ENCODE assay signal across 10 cellular contexts in genomic region chr22:39171623-39172264, GRCh38. TPM values are rescaled to one million over a fixed set of nuclear protein-coding genes. Genes with fewer than 3 reads are reported as not detected.
A peak's percentile ranks its signal among the peaks of the same experiment; 100 is the strongest.
DNase-seq lines count a peak whose midpoint lies in the region; ATAC-seq and TF ChIP-seq lines count a peak whose summit lies in the region.
"Had no signal": no experiment of that assay in that cellular context is flagged by ENCODE, and none has a peak within 500 bp of the region (broad histone marks: within the 10 kb centered on the region; RNA-seq: fewer than 3 reads in every experiment).

No MANE protein-coding gene starts in this region.

- peak overlapping the region; percentile 64; the same call in 1 of the 2 replicates for H3K4me2 ChIP-seq in BLaER1

- H3K4me1 Mint-ChIP-seq in Calu3 (ENCODE audit: low read depth, unreplicated experiment), result peaks cover 70% of the 10 kb centered on the region
- peaks cover 43% of the 10 kb centered on the region for H3K4me1 Mint-ChIP-seq in activated CD8-positive, alpha-beta T cell treated with anti-CD3 and anti-CD28 coated beads for 36 hours (ENCODE audit: low read depth)
- H3K4me1 Mint-ChIP-seq in naive B cell, result peaks cover 33 to 44% (median 40%) of the 10 kb centered on the region in 3 donors

- H3K27ac Mint-ChIP-seq in Calu3 (ENCODE audit: unreplicated experiment) (peak overlapping the region; percentile 0), naive B cell (peak overlapping the region; percentile 91 to 97 (median 95))
- H3K27ac Mint-ChIP-seq in activated CD8-positive, alpha-beta T cell treated with anti-CD3 and anti-CD28 coated beads for 36 hours, result peak overlapping the region; percentile 38

- H3K9me3 Mint-ChIP-seq in Calu3 (ENCODE audit: low read depth, unreplicated experiment), result no peaks in the 10 kb centered on the region
- no peaks in the 10 kb centered on the region for H3K9me3 Mint-ChIP-seq in activated CD8-positive, alpha-beta T cell treated with anti-CD3 and anti-CD28 coated beads for 36 hours
- H3K9me3 Mint-ChIP-seq in naive B cell, result no peaks in the 10 kb centered on the region
- H3K9me3 Mint-ChIP-seq: stimulated activated naive CD8-positive, alpha-beta T cell treated with anti-CD3 and anti-CD28 coated beads, Interleukin-15, amount 100 ng/mL, for 72 hours had no signal

- intact Hi-C loops in Calu3 (cut with micrococcal nuclease; ENCODE audit: unreplicated experiment), result loop anchor here (2.0 to 10.0 kb wide), 2 partner anchors 73 to 139 kb away; partner anchors contain the start of gene PDGFB
- intact Hi-C loops in activated CD8-positive, alpha-beta T cell treated with anti-CD3 and anti-CD28 coated beads for 36 hours (cut with micrococcal nuclease), result loop anchor here (2.0 kb wide), 1 partner anchor 139 kb away; no protein-coding TSS in a partner anchor

- no peak for ATAC-seq in activated CD8-positive, alpha-beta T cell treated with anti-CD3 and anti-CD28 coated beads for 36 hours
- ATAC-seq in naive B cell (ENCODE audit: low read depth in 2 of 2), result no peak

- POLR2A ChIA-PET in activated CD8-positive, alpha-beta T cell treated with anti-CD3 and anti-CD28 coated beads for 36 hours (lab: Charles Lee), result interaction anchor here (0.6 to 3.6 kb wide), 4 partner anchors 11 to 148 kb away, joined by 3 to 40 read pairs (median 10); partner anchors contain the start of gene RPL3

- H3K4me1 ChIP-seq in BLaER1, result peaks cover 30% of the 10 kb centered on the region

- H3K27me3 Mint-ChIP-seq in Calu3 (ENCODE audit: unreplicated experiment) (no peaks in the 10 kb centered on the region), naive B cell (peaks cover 0 to 7% (median 0%) of the 10 kb centered on the region in 3 donors)
- no peaks in the 10 kb centered on the region for H3K27me3 Mint-ChIP-seq in activated CD8-positive, alpha-beta T cell treated with anti-CD3 and anti-CD28 coated beads for 36 hours

- no TSS peak for BruUV-seq in Calu3 (replicated peaks; lab: Mats Ljungman, UMichigan)

- H3K27me3 ChIP-seq in BLaER1, result no peaks in the 10 kb centered on the region

- H3K9ac ChIP-seq in BLaER1, result no peak overlapping the region

- H3K9me3 ChIP-seq in BLaER1, result no peaks in the 10 kb centered on the region

- H3K4me3 Mint-ChIP-seq in Calu3 (ENCODE audit: low read depth, unreplicated experiment) (no peak overlapping the region), naive B cell (peak overlapping the region in 7 of 8 donors; percentile 29 to 80 (median 69))
- no peak overlapping the region for H3K4me3 Mint-ChIP-seq in activated CD8-positive, alpha-beta T cell treated with anti-CD3 and anti-CD28 coated beads for 36 hours

- H4K20me1 ChIP-seq in BLaER1, result no peaks in the 10 kb centered on the region

- H3K36me3 ChIP-seq in BLaER1, result no peaks in the 10 kb centered on the region

- H3K4me3 ChIP-seq in BLaER1, result no peak overlapping the region

- TF ChIP-seq CTCF in Calu3 (IDR thresholded peaks at IDR 0.05; ENCODE audit: unreplicated experiment), result no peak
- no peak for TF ChIP-seq CTCF in activated CD8-positive, alpha-beta T cell treated with anti-CD3 and anti-CD28 coated beads for 36 hours (IDR thresholded peaks at IDR 0.05)

- CTCF ChIA-PET in Calu3 (lab: Charles Lee), result interaction anchor here (0.6 to 2.5 kb wide), 11 partner anchors 36 to 357 kb away, joined by 3 to 29 read pairs (median 3); no protein-coding TSS in a partner anchor
- CTCF ChIA-PET in activated CD8-positive, alpha-beta T cell treated with anti-CD3 and anti-CD28 coated beads for 36 hours (lab: Charles Lee), result interaction anchor here (0.6 to 8.2 kb wide), 38 partner anchors 11 to 370 kb away, joined by 3 to 135 read pairs (median 4); partner anchors contain the start of genes CBX7 and RPL3

- peaks cover 31% of the 10 kb centered on the region for H3K36me3 Mint-ChIP-seq in Calu3 (ENCODE audit: insufficient read depth, unreplicated experiment)
- H3K36me3 Mint-ChIP-seq in activated CD8-positive, alpha-beta T cell treated with anti-CD3 and anti-CD28 coated beads for 36 hours (ENCODE audit: low read depth), result no peaks in the 10 kb centered on the region
- H3K36me3 Mint-ChIP-seq in naive B cell, result no peaks in the 10 kb centered on the region

- DNase-seq in Calu3, result no peak
- no peak for DNase-seq in activated CD8-positive, alpha-beta T cell treated with anti-CD3 and anti-CD28 coated beads for 36 hours
- DNase-seq in naive B cell, result no peak
- no peak for DNase-seq in activated gamma-delta T cell treated with Interleukin-2 at 50 U/mL for 16 hours
- DNase-seq in GM19240 (ENCODE audit: insufficient read length, low spot score), result no peak
- DNase-seq in GF-D8 (lab: John Stamatoyannopoulos, UW), result no peak
- DNase-seq: mammary epithelial cell; stimulated activated CD4-positive, alpha-beta T cell treated with anti-CD3 and anti-CD28 coated beads, Interleukin-4, amount 100 ng/mL, for 1 hour; stimulated activated naive CD8-positive, alpha-beta T cell treated with anti-CD3 and anti-CD28 coated beads, Interleukin-15, amount 100 ng/mL, for 72 hours had no signal

- H3K27ac ChIP-seq in BLaER1, result no peak overlapping the region

RNA-seq across cellular contexts. Expression of gene CBX7, which starts 19.3 kb away (rescaled TPM):
- total RNA-seq in Calu3 (2022), result 10.5 and 11.8 TPM in 2 replicates
- total RNA-seq in activated CD8-positive, alpha-beta T cell treated with anti-CD3 and anti-CD28 coated beads for 36 hours, result 10 to 100 TPM; 23.6 to 25.0 TPM
- 10 to 100 TPM in 5 of 6 donors, 1 to 10 TPM in 1; 9.9 to 38.5 (median 21.7) TPM for polyA plus RNA-seq in naive B cell (ENCODE audit: low read depth in 6 of 6)

Comparison
In these comparisons a context has a peak if more than half of its experiments do, and no peak if none do; other contexts are left out.
1. H3K27ac Mint-ChIP-seq: peak in every context shown above with its lines; median percentile 95 in naive B cell; 38 in activated CD8-positive, alpha-beta T cell treated with anti-CD3 and anti-CD28 coated beads for 36 hours; 0 in Calu3.
2. H3K4me3 Mint-ChIP-seq: peak in naive B cell (7 of 8); none in Calu3 (single experiment) and activated CD8-positive, alpha-beta T cell treated with anti-CD3 and anti-CD28 coated beads for 36 hours (single experiment).